In genomic region chr12:120394483-120395367, GRCh38 we compare ENCODE assay signal across 11 cellular contexts. TPM values are rescaled to one million over a fixed set of nuclear protein-coding genes. Genes with fewer than 3 reads are reported as not detected.
A peak's percentile ranks its signal among the peaks of the same experiment; 100 is the strongest.
DNase-seq lines count a peak whose midpoint lies in the region; ATAC-seq and TF ChIP-seq lines count a peak whose summit lies in the region.
"Had no signal": no experiment of that assay in that cellular context is flagged by ENCODE, and none has a peak within 500 bp of the region (broad histone marks: within the 10 kb centered on the region; RNA-seq: fewer than 3 reads in every experiment).

No MANE protein-coding gene starts in this region.

- H3K4me3 Mint-ChIP-seq in T-helper 17 cell, result no peak overlapping the region
- H3K4me3 Mint-ChIP-seq in activated CD4-positive, alpha-beta T cell treated with anti-CD3 and anti-CD28 coated beads, Interleukin-2, amount 10 ng/mL, durations not matched to agents 24 days and 14 days, result no peak overlapping the region
- H3K4me3 Mint-ChIP-seq: activated naive CD8-positive, alpha-beta T cell had no signal

- no peaks in the 10 kb centered on the region for H3K79me2 ChIP-seq in Karpas-422 (ENCODE audit: low read length)

- intact Hi-C loops in left lung (cut with DNase I), result no loop called here
- intact Hi-C loops in activated CD4-positive, alpha-beta T cell treated with anti-CD3 and anti-CD28 coated beads, Interleukin-2, amount 10 ng/mL, durations not matched to agents 24 days and 14 days (cut with micrococcal nuclease), result no loop called here

- no peak overlapping the region for H3K4me2 ChIP-seq in Karpas-422 (ENCODE audit: low read depth, low read length, poor library complexity, severe bottlenecking)
- H3K4me2 ChIP-seq: BLaER1 had no signal

- H2AFZ ChIP-seq in Karpas-422 (ENCODE audit: low read length), result no peak overlapping the region

- TF ChIP-seq CTCF in C4-2B (conservative IDR thresholded peaks at IDR 0.05) (no peak), left lung (IDR thresholded peaks at IDR 0.05) (no peak)

- H3K27ac Mint-ChIP-seq in T-helper 17 cell, result no peak overlapping the region
- no peak overlapping the region for H3K27ac Mint-ChIP-seq in activated CD4-positive, alpha-beta T cell treated with anti-CD3 and anti-CD28 coated beads, Interleukin-2, amount 10 ng/mL, durations not matched to agents 24 days and 14 days
- H3K27ac Mint-ChIP-seq: activated naive CD8-positive, alpha-beta T cell had no signal

- peaks cover 0 to 48% of the 10 kb centered on the region in 2 donors for H3K27me3 ChIP-seq in left lung
- H3K27me3 ChIP-seq in Karpas-422 (ENCODE audit: low read length), result 0 out of 2 replicates have a peak, but pooled peaks cover under 1% of the 10 kb centered on the region
- H3K27me3 ChIP-seq: BLaER1 had no signal

- no peaks in the 10 kb centered on the region for H4K20me1 ChIP-seq in Karpas-422 (ENCODE audit: insufficient read depth, low read depth, low read length)
- H4K20me1 ChIP-seq: BLaER1 had no signal

- peak overlapping the region; percentile 88 for H3K27ac ChIP-seq in C4-2B
- no peak overlapping the region for H3K27ac ChIP-seq in left lung
- no peak overlapping the region for H3K27ac ChIP-seq in Karpas-422 (ENCODE audit: low read length)
- H3K27ac ChIP-seq: BLaER1 had no signal

- H3K27me3 Mint-ChIP-seq in T-helper 17 cell, result peaks cover 32% of the 10 kb centered on the region
- H3K27me3 Mint-ChIP-seq in activated CD4-positive, alpha-beta T cell treated with anti-CD3 and anti-CD28 coated beads, Interleukin-2, amount 10 ng/mL, durations not matched to agents 24 days and 14 days, result peaks cover 25% of the 10 kb centered on the region

- peaks cover 5% of the 10 kb centered on the region for H3K36me3 Mint-ChIP-seq in T-helper 17 cell (ENCODE audit: low read depth)
- no peaks in the 10 kb centered on the region for H3K36me3 Mint-ChIP-seq in activated CD4-positive, alpha-beta T cell treated with anti-CD3 and anti-CD28 coated beads, Interleukin-2, amount 10 ng/mL, durations not matched to agents 24 days and 14 days (ENCODE audit: low read depth)
- H3K36me3 Mint-ChIP-seq: activated naive CD8-positive, alpha-beta T cell had no signal

- peak; percentile 98 for ATAC-seq in left lung
- ATAC-seq in T-helper 17 cell, result no peak

- DNase-seq in NCI-H1417 treated with DMSO at 0.1 percent for 48 hours (lab: John Stamatoyannopoulos, UW), result peak; percentile 82
- DNase-seq in astrocyte of the hippocampus (ENCODE audit: low read depth, low spot score), result peak; percentile 48
- peak; percentile 69 to 80 for DNase-seq in left lung
- DNase-seq in activated CD4-positive, CD25-positive, alpha-beta regulatory T cell (lab: John Stamatoyannopoulos, UW), result no peak
- no peak for DNase-seq in Karpas-422
- DNase-seq in T-helper 17 cell, result no peak
- DNase-seq in activated CD4-positive, alpha-beta T cell treated with anti-CD3 and anti-CD28 coated beads, Interleukin-2, amount 10 ng/mL, durations not matched to agents 24 days and 14 days, result no peak

- H3K9me3 ChIP-seq in left lung (no peaks in the 10 kb centered on the region), Karpas-422 (ENCODE audit: low read length) (no peaks in the 10 kb centered on the region), T-helper 17 cell (ENCODE audit: control insufficient read depth, low read length, poor library complexity, severe bottlenecking) (no peaks in the 10 kb centered on the region)
- H3K9me3 ChIP-seq: BLaER1 had no signal

- H3K4me3 ChIP-seq in left lung, result no peak overlapping the region
- H3K4me3 ChIP-seq in Karpas-422 (ENCODE audit: low read length), result no peak overlapping the region
- H3K4me3 ChIP-seq: BLaER1 had no signal

- no peaks in the 10 kb centered on the region for H3K4me1 ChIP-seq in left lung
- H3K4me1 ChIP-seq in Karpas-422 (ENCODE audit: low read length), result peaks cover 6% of the 10 kb centered on the region

- peaks cover under 1% of the 10 kb centered on the region for H3K4me1 Mint-ChIP-seq in T-helper 17 cell
- H3K4me1 Mint-ChIP-seq in activated CD4-positive, alpha-beta T cell treated with anti-CD3 and anti-CD28 coated beads, Interleukin-2, amount 10 ng/mL, durations not matched to agents 24 days and 14 days, result peaks cover 2% of the 10 kb centered on the region

- no peaks in the 10 kb centered on the region for H3K9me3 Mint-ChIP-seq in activated CD4-positive, alpha-beta T cell treated with anti-CD3 and anti-CD28 coated beads, Interleukin-2, amount 10 ng/mL, durations not matched to agents 24 days and 14 days

- H3K9ac ChIP-seq in Karpas-422 (ENCODE audit: low read length), result no peak overlapping the region
- H3K9ac ChIP-seq: BLaER1 had no signal

- H3K36me3 ChIP-seq in left lung (no peaks in the 10 kb centered on the region), Karpas-422 (ENCODE audit: insufficient read depth, low read length) (no peaks in the 10 kb centered on the region)
- H3K36me3 ChIP-seq: BLaER1 had no signal

- no peaks in the 10 kb centered on the region for H3K9me2 ChIP-seq in Karpas-422 (replicated peaks; ENCODE audit: insufficient read depth, low read length)

RNA-seq across cellular contexts. Expression of gene MSI1, which starts 25.8 kb away (rescaled TPM):
- total RNA-seq in left lung, result 1 to 10 TPM in 1 of 2 donors, under 1 TPM in 1; 0.60 to 1.3 TPM
- total RNA-seq in Karpas-422 (2014; rRNA removed; shearing (Covaris generic); ENCODE audit: low replicate concordance), result not detected in 2 replicates
- total RNA-seq in T-helper 17 cell, result not detected
- total RNA-seq in activated CD4-positive, alpha-beta T cell treated with anti-CD3 and anti-CD28 coated beads, Interleukin-2, amount 10 ng/mL, durations not matched to agents 24 days and 14 days, result 0.33 and 0.79 TPM in 2 replicates
- total RNA-seq: LHCN-M2 had no signal

RNA-seq across cellular contexts. Expression of gene COX6A1, which starts 43.2 kb away (rescaled TPM):
- 100 to 1,000 TPM; 308 to 311 TPM for total RNA-seq in left lung
- total RNA-seq in Karpas-422 (2014; rRNA removed; shearing (Covaris generic); ENCODE audit: low replicate concordance), result 542 and 565 TPM in 2 replicates
- total RNA-seq in T-helper 17 cell, result 100 to 1,000 TPM; 136 to 144 TPM
- total RNA-seq in activated CD4-positive, alpha-beta T cell treated with anti-CD3 and anti-CD28 coated beads, Interleukin-2, amount 10 ng/mL, durations not matched to agents 24 days and 14 days, result 362 and 363 TPM in 2 replicates

RNA-seq across cellular contexts. Expression of gene TRIAP1, which starts 51.5 kb away (rescaled TPM):
- total RNA-seq in left lung, result 10 to 100 TPM; 21.9 to 29.1 TPM
- 15.6 and 26.1 TPM in 2 replicates for total RNA-seq in Karpas-422 (2014; rRNA removed; shearing (Covaris generic); ENCODE audit: low replicate concordance)
- 10 to 100 TPM; 18.6 to 21.9 TPM for total RNA-seq in T-helper 17 cell
- total RNA-seq in activated CD4-positive, alpha-beta T cell treated with anti-CD3 and anti-CD28 coated beads, Interleukin-2, amount 10 ng/mL, durations not matched to agents 24 days and 14 days, result 54.6 and 57.5 TPM in 2 replicates

RNA-seq across cellular contexts. Expression of gene GATC, which starts 51.5 kb away (rescaled TPM):
- total RNA-seq in left lung (10 to 100 TPM; 30.1 TPM), T-helper 17 cell (10 to 100 TPM; 15.6 to 18.7 TPM)
- total RNA-seq in Karpas-422 (2014; rRNA removed; shearing (Covaris generic); ENCODE audit: low replicate concordance), result 18.7 and 21.9 TPM in 2 replicates
- 34.1 and 41.0 TPM in 2 replicates for total RNA-seq in activated CD4-positive, alpha-beta T cell treated with anti-CD3 and anti-CD28 coated beads, Interleukin-2, amount 10 ng/mL, durations not matched to agents 24 days and 14 days

Comparison
In these comparisons a context has a peak if more than half of its experiments do, and no peak if none do; other contexts are left out.
1. DNase-seq: peak in NCI-H1417 treated with DMSO at 0.1 percent for 48 hours (single experiment), astrocyte of the hippocampus (single experiment) and left lung (2 of 2); none in activated CD4-positive, CD25-positive, alpha-beta regulatory T cell (0 of 4), Karpas-422 (single experiment), T-helper 17 cell (0 of 3) and activated CD4-positive, alpha-beta T cell treated with anti-CD3 and anti-CD28 coated beads, Interleukin-2, amount 10 ng/mL, durations not matched to agents 24 days and 14 days (single experiment).